In genomic region chr19:24086974-24087595, GRCh38 we compare ENCODE assay signal across 8 cellular contexts. TPM values are rescaled to one million over a fixed set of nuclear protein-coding genes. Genes with fewer than 3 reads are reported as not detected.
DNase-seq lines count a peak whose midpoint lies in the region; ATAC-seq and TF ChIP-seq lines count a peak whose summit lies in the region.

TSS of gene ZNF254 (plus strand) at chr19:24087187. CDS start at chr19:24087308, 121 bp downstream.

- no peaks in the 10 kb centered on the region for H3K4me1 Mint-ChIP-seq in activated naive CD8-positive, alpha-beta T cell treated with anti-CD3 and anti-CD28 coated beads for 36 hours

- H3K27me3 Mint-ChIP-seq in activated naive CD8-positive, alpha-beta T cell treated with anti-CD3 and anti-CD28 coated beads for 36 hours, result no peaks in the 10 kb centered on the region

- intact Hi-C loops in head of caudate nucleus (cut with DNase I), result no loop called here
- intact Hi-C loops in testis (cut with DNase I; ENCODE audit: low total_unique reads), result no loop called here

- H3K9me3 ChIP-seq in HUES64 (ENCODE audit: insufficient read depth, low read depth, low read length) (no peaks in the 10 kb centered on the region), osteoblast (ENCODE audit: low read depth, low read length) (no peaks in the 10 kb centered on the region), testis (no peaks in the 10 kb centered on the region)

- peaks cover 37% of the 10 kb centered on the region for H3K36me3 Mint-ChIP-seq in activated naive CD8-positive, alpha-beta T cell treated with anti-CD3 and anti-CD28 coated beads for 36 hours

- WGBS in HUES64, result under 1% methylated on average over 23 of the region's 23 CpGs
- WGBS in testis, 2 donors, result 5 to 6% methylated on average over 3 to 19 of the region's 23 CpGs

- H2AFZ ChIP-seq in osteoblast (ENCODE audit: low read length), result peak within 1 kb of the TSS; percentile 93

- H3K4me3 ChIP-seq in HUES64 (ENCODE audit: low read length) (peak within 1 kb of the TSS; percentile 87), osteoblast (ENCODE audit: insufficient read depth, low read length) (peak within 1 kb of the TSS; percentile 84), testis (peak within 1 kb of the TSS; percentile 43 to 74)

- peak; percentile 99 for ATAC-seq in GM21381 (IDR thresholded peaks at IDR 0.05; ENCODE audit: unreplicated experiment)
- peak; percentile 100 for ATAC-seq in SK-N-SH treated with all-trans-retinoic acid at 6 μM for 48 hours

- H3K4me3 Mint-ChIP-seq in activated naive CD8-positive, alpha-beta T cell treated with anti-CD3 and anti-CD28 coated beads for 36 hours, result peak within 1 kb of the TSS; percentile 96

- H3K9me3 Mint-ChIP-seq in activated naive CD8-positive, alpha-beta T cell treated with anti-CD3 and anti-CD28 coated beads for 36 hours, result peaks cover 5% of the 10 kb centered on the region

- TF ChIP-seq CTCF in osteoblast (IDR thresholded peaks at IDR 0.05; ENCODE audit: extremely low read depth, low read depth, low read length), result no peak
- TF ChIP-seq CTCF in testis (IDR thresholded peaks at IDR 0.05), result no peak

- H3K9ac ChIP-seq in HUES64 (ENCODE audit: low read depth, low read length), result peak within 1 kb of the TSS; percentile 97

- peak within 1 kb of the TSS; percentile 83 for H3K4me2 ChIP-seq in osteoblast (ENCODE audit: insufficient read depth, low read length)

- TF ChIP-seq POLR2A in testis (IDR thresholded peaks at IDR 0.05), result no peak

- H4K20me1 ChIP-seq in osteoblast (ENCODE audit: insufficient read depth, low read length), result no peaks in the 10 kb centered on the region

- peaks cover 33% of the 10 kb centered on the region for H3K79me2 ChIP-seq in osteoblast (ENCODE audit: insufficient read depth, low read length)

- no peaks in the 10 kb centered on the region for H3K27me3 ChIP-seq in HUES64 (ENCODE audit: insufficient read depth, low read length)
- H3K27me3 ChIP-seq in osteoblast (ENCODE audit: insufficient read depth, low read length), result no peaks in the 10 kb centered on the region
- H3K27me3 ChIP-seq in testis, result no peaks in the 10 kb centered on the region

- peak within 1 kb of the TSS; percentile 95 for H3K27ac ChIP-seq in HUES64 (ENCODE audit: low read depth, low read length)
- H3K27ac ChIP-seq in osteoblast (ENCODE audit: low read depth, low read length), result peak within 1 kb of the TSS; percentile 90
- H3K27ac ChIP-seq in testis, result peak within 1 kb of the TSS; percentile 78 to 90

- H3K36me3 ChIP-seq in HUES64 (ENCODE audit: insufficient read depth, low read length) (peaks cover 15% of the 10 kb centered on the region), osteoblast (ENCODE audit: insufficient read depth, low read length) (no peaks in the 10 kb centered on the region), testis (ENCODE audit: low read depth, missing control alignments) (no peaks in the 10 kb centered on the region)

- H3K27ac Mint-ChIP-seq in activated naive CD8-positive, alpha-beta T cell treated with anti-CD3 and anti-CD28 coated beads for 36 hours, result peak within 1 kb of the TSS; percentile 97

- DNase-seq in CMK (ENCODE audit: low read depth) (peak; percentile 76), head of caudate nucleus (peak; percentile 76 to 98 (median 92)), osteoblast (ENCODE audit: insufficient read length, low spot score, missing footprints) (peak; percentile 85), testis (peak; percentile 97)
- DNase-seq in activated naive CD8-positive, alpha-beta T cell treated with anti-CD3 and anti-CD28 coated beads for 36 hours, result peak; percentile 86

- H3K4me1 ChIP-seq in HUES64 (ENCODE audit: insufficient read depth, low read length) (no peaks in the 10 kb centered on the region), osteoblast (ENCODE audit: insufficient read depth, low read length) (peaks cover 5% of the 10 kb centered on the region), testis (peaks cover 4% of the 10 kb centered on the region)

TF ChIP-seq in SK-N-SH treated with all-trans-retinoic acid at 6 μM for 48 hours, 23 proteins besides CTCF, POLR2A, EP300 and RAD21:
- TF ChIP-seq TOX (CRISPR knock-in tag; IDR thresholded peaks at IDR 0.05; ENCODE audit: borderline replicate concordance), result no peak
- TF ChIP-seq TCF4 (CRISPR knock-in tag; IDR thresholded peaks at IDR 0.05; ENCODE audit: borderline replicate concordance), result 0 out of 2 replicates have a peak, but pooled peaks have one; percentile 25
- TF ChIP-seq CSDC2 (CRISPR knock-in tag; IDR thresholded peaks at IDR 0.05), result no peak
- TF ChIP-seq ZC3H10 (CRISPR knock-in tag; IDR thresholded peaks at IDR 0.05), result no peak
- TF ChIP-seq ARNTL (CRISPR knock-in tag; IDR thresholded peaks at IDR 0.05; ENCODE audit: borderline replicate concordance, low read depth), result no peak
- no peak for TF ChIP-seq ISL1 (CRISPR knock-in tag; IDR thresholded peaks at IDR 0.05)
- TF ChIP-seq GLIS3 (CRISPR knock-in tag; IDR thresholded peaks at IDR 0.05), result 0 out of 2 replicates have a peak, but pooled peaks have one; percentile 20

RNA-seq across cellular contexts. Expression of gene ZNF254, which starts in this region (rescaled TPM):
- polyA plus RNA-seq in HUES64 (2013, experiment 1 of 2), result 20.4 TPM
- polyA plus RNA-seq in HUES64 (2013, experiment 2 of 2), result 22.8 TPM
- total RNA-seq in activated naive CD8-positive, alpha-beta T cell treated with anti-CD3 and anti-CD28 coated beads for 36 hours, result 1 to 10 TPM; 9.7 to 9.9 TPM
- total RNA-seq in osteoblast (15.2 and 16.2 TPM in 2 replicates), testis (10 to 100 TPM; 16.1 to 20.6 TPM)
- 5.1 TPM for polyA plus RNA-seq in testis (ENCODE audit: insufficient read depth, low read depth, low replicate concordance)

Comparison
In these comparisons a context has a peak if more than half of its experiments do, and no peak if none do; other contexts are left out.
1. Peak in every context shown above with its lines: DNase-seq, ATAC-seq, H3K4me3 ChIP-seq and H3K27ac ChIP-seq.